In genomic region chr11:124869331-124869730, GRCh38 we compare ENCODE assay signal across 32 cellular contexts. TPM values are rescaled to one million over a fixed set of nuclear protein-coding genes. Genes with fewer than 3 reads are reported as not detected.
DNase-seq lines count a peak whose midpoint lies in the region; ATAC-seq and TF ChIP-seq lines count a peak whose summit lies in the region.
"Had no signal": no experiment of that assay in that cellular context is flagged by ENCODE, and none has a peak within 500 bp of the region (broad histone marks: within the 10 kb centered on the region; RNA-seq: fewer than 3 reads in every experiment).

No MANE protein-coding gene starts in this region.

- no peaks in the 10 kb centered on the region for H3F3A ChIP-seq in GM23338 (replicated peaks; ENCODE audit: low read depth)

- no peak overlapping the region for H3K4me3 Mint-ChIP-seq in activated CD8-positive, alpha-beta memory T cell treated with anti-CD3 and anti-CD28 coated beads, Interleukin-2, amount 10 ng/mL, durations not matched to agents 7 days and 5 days
- peak overlapping the region; percentile 54 for H3K4me3 Mint-ChIP-seq in GM23338
- peak overlapping the region; percentile 24 to 75 (median 58) for H3K4me3 Mint-ChIP-seq in naive thymus-derived CD8-positive, alpha-beta T cell
- H3K4me3 Mint-ChIP-seq: HFFc6 had no signal

- no peaks in the 10 kb centered on the region for H3K9me3 Mint-ChIP-seq in activated CD8-positive, alpha-beta memory T cell treated with anti-CD3 and anti-CD28 coated beads, Interleukin-2, amount 10 ng/mL, durations not matched to agents 7 days and 5 days (ENCODE audit: low read depth)
- no peaks in the 10 kb centered on the region; the same call in 2 of the 3 replicates for H3K9me3 Mint-ChIP-seq in GM23338
- H3K9me3 Mint-ChIP-seq in naive thymus-derived CD8-positive, alpha-beta T cell, result no peaks in the 10 kb centered on the region
- H3K9me3 Mint-ChIP-seq: HFFc6 had no signal

- no peak overlapping the region for H3K27ac Mint-ChIP-seq in activated CD8-positive, alpha-beta memory T cell treated with anti-CD3 and anti-CD28 coated beads, Interleukin-2, amount 10 ng/mL, durations not matched to agents 7 days and 5 days
- H3K27ac Mint-ChIP-seq in GM23338, result no peak overlapping the region
- H3K27ac Mint-ChIP-seq in naive thymus-derived CD8-positive, alpha-beta T cell, result peak overlapping the region in 1 of 10 donors; percentile 19
- H3K27ac Mint-ChIP-seq: HFFc6 had no signal

- H3K36me3 Mint-ChIP-seq in activated CD8-positive, alpha-beta memory T cell treated with anti-CD3 and anti-CD28 coated beads, Interleukin-2, amount 10 ng/mL, durations not matched to agents 7 days and 5 days, result no peaks in the 10 kb centered on the region
- no peaks in the 10 kb centered on the region for H3K36me3 Mint-ChIP-seq in GM23338 (ENCODE audit: low read depth)
- H3K36me3 Mint-ChIP-seq in naive thymus-derived CD8-positive, alpha-beta T cell, result no peaks in the 10 kb centered on the region

- no peaks in the 10 kb centered on the region for H3K9me2 ChIP-seq in GM23338 (ENCODE audit: insufficient read depth)

- no peak overlapping the region for H3K27ac ChIP-seq in GM23338 (ENCODE audit: low read depth)
- no peak overlapping the region for H3K27ac ChIP-seq in effector memory CD4-positive, alpha-beta T cell (ENCODE audit: insufficient read depth, low read length, poor library complexity, severe bottlenecking)
- H3K27ac ChIP-seq: spleen, thyroid gland had no signal

- CTCF ChIA-PET in activated CD8-positive, alpha-beta memory T cell treated with anti-CD3 and anti-CD28 coated beads, Interleukin-2, amount 10 ng/mL, durations not matched to agents 7 days and 5 days (lab: Charles Lee), result no interaction called here

- H2AFZ ChIP-seq in GM23338, result no peak overlapping the region

- TF ChIP-seq CTCF in GM23338 (conservative IDR thresholded peaks at IDR 0.05; ENCODE audit: low read depth in 2 of 2) (no peak), foreskin fibroblast (IDR thresholded peaks at IDR 0.05; ENCODE audit: low read depth, low read length) (no peak)

- peaks cover 85% of the 10 kb centered on the region for H3K27me3 Mint-ChIP-seq in activated CD8-positive, alpha-beta memory T cell treated with anti-CD3 and anti-CD28 coated beads, Interleukin-2, amount 10 ng/mL, durations not matched to agents 7 days and 5 days
- peaks cover 99% of the 10 kb centered on the region for H3K27me3 Mint-ChIP-seq in GM23338 (ENCODE audit: insufficient read depth, low read depth, poor library complexity)
- peaks cover 44 to 87% (median 68%) of the 10 kb centered on the region in 5 donors for H3K27me3 Mint-ChIP-seq in naive thymus-derived CD8-positive, alpha-beta T cell

- ATAC-seq in activated CD8-positive, alpha-beta memory T cell treated with anti-CD3 and anti-CD28 coated beads, Interleukin-2, amount 10 ng/mL, durations not matched to agents 7 days and 5 days, result no peak
- ATAC-seq in GM23338, result no peak
- no peak for ATAC-seq in naive thymus-derived CD8-positive, alpha-beta T cell
- ATAC-seq: Right ventricle myocardium inferior had no signal

- H3K79me2 ChIP-seq in GM23338 (replicated peaks; ENCODE audit: insufficient read depth), result no peaks in the 10 kb centered on the region

- peak; percentile 51 for DNase-seq in activated CD8-positive, alpha-beta memory T cell treated with anti-CD3 and anti-CD28 coated beads, Interleukin-2, amount 50 U/mL, for 48 hours
- no peak for DNase-seq in activated CD8-positive, alpha-beta memory T cell treated with anti-CD3 and anti-CD28 coated beads, Interleukin-2, amount 10 ng/mL, durations not matched to agents 7 days and 5 days
- DNase-seq in GM23338 (ENCODE audit: low spot score), result no peak
- DNase-seq in effector memory CD4-positive, alpha-beta T cell, result no peak
- no peak for DNase-seq in naive thymus-derived CD8-positive, alpha-beta T cell
- DNase-seq in stimulated activated CD4-positive, alpha-beta T cell treated with anti-CD3 and anti-CD28 coated beads, Interleukin-15, amount 100 ng/mL, for 24 hours, result no peak
- no peak for DNase-seq in foreskin fibroblast
- DNase-seq in NCI-H187 treated with DMSO at 0.1 percent for 48 hours (lab: John Stamatoyannopoulos, UW), result no peak
- DNase-seq: activated CD8-positive, alpha-beta memory T cell treated with anti-CD3 and anti-CD28 coated beads for 24 hours; activated gamma-delta T cell; anterior cingulate cortex; BE2C; caudate nucleus; DND-41; erythroblast; foreskin melanocyte; HFFc6; hippocampal formation; NCI-H1092; NCI-H2029; NCI-H2227 treated with DMSO at 0.1 percent for 48 hours; NCI-H748 treated with DMSO at 0.1 percent for 48 hours; spleen; stimulated activated CD4-positive, alpha-beta T cell treated with anti-CD3 and anti-CD28 coated beads, Interleukin-4, amount 100 ng/mL, for 24 hours; stimulated activated naive CD4-positive, alpha-beta T cell treated with Interleukin-2 at 50 U/mL for 16 hours had no signal

- no peaks in the 10 kb centered on the region for H3K36me3 ChIP-seq in GM23338 (ENCODE audit: insufficient read depth)
- H3K36me3 ChIP-seq in effector memory CD4-positive, alpha-beta T cell (ENCODE audit: control insufficient read depth, insufficient read depth, low read length), result no peaks in the 10 kb centered on the region
- H3K36me3 ChIP-seq: BE2C, spleen, thyroid gland had no signal

- H3K4me1 ChIP-seq in GM23338 (ENCODE audit: insufficient read depth), result peaks cover 11% of the 10 kb centered on the region; the same call in 1 of the 2 replicates
- H3K4me1 ChIP-seq in effector memory CD4-positive, alpha-beta T cell (ENCODE audit: control insufficient read depth, insufficient read depth, low read length, poor library complexity, severe bottlenecking), result peaks cover 25% of the 10 kb centered on the region
- H3K4me1 ChIP-seq: BE2C had no signal

- no peaks in the 10 kb centered on the region for H3K9me3 ChIP-seq in effector memory CD4-positive, alpha-beta T cell (ENCODE audit: control insufficient read depth, low read length)
- H3K9me3 ChIP-seq: BE2C, spleen, thyroid gland had no signal

- H3K4me1 Mint-ChIP-seq in activated CD8-positive, alpha-beta memory T cell treated with anti-CD3 and anti-CD28 coated beads, Interleukin-2, amount 10 ng/mL, durations not matched to agents 7 days and 5 days, result peaks cover 14% of the 10 kb centered on the region
- H3K4me1 Mint-ChIP-seq in GM23338, result peaks cover 28% of the 10 kb centered on the region
- H3K4me1 Mint-ChIP-seq in naive thymus-derived CD8-positive, alpha-beta T cell, result peaks cover 20 to 50% (median 39%) of the 10 kb centered on the region in 4 donors

- POLR2A ChIA-PET in naive thymus-derived CD8-positive, alpha-beta T cell (lab: Charles Lee), result interaction anchor here (0.6 kb wide), 1 partner anchor 106 kb away, joined by 3 read pairs; no protein-coding TSS in a partner anchor

- peak overlapping the region; percentile 38; the same call in 1 of the 2 replicates for H3K4me3 ChIP-seq in GM23338
- H3K4me3 ChIP-seq in effector memory CD4-positive, alpha-beta T cell (ENCODE audit: insufficient read depth, low read depth, low read length, poor library complexity, severe bottlenecking), result peak overlapping the region; percentile 29
- H3K4me3 ChIP-seq in foreskin fibroblast (ENCODE audit: low read depth in 1 of 2, low read length in 2 of 2), result no peak overlapping the region
- H3K4me3 ChIP-seq: lung, thyroid gland had no signal

- H3K4me2 ChIP-seq in GM23338, result peak overlapping the region; percentile 60; the same call in 1 of the 2 replicates

- H3K27me3 ChIP-seq in GM23338 (ENCODE audit: insufficient read depth), result peaks cover 100% of the 10 kb centered on the region
- peaks cover 55% of the 10 kb centered on the region for H3K27me3 ChIP-seq in effector memory CD4-positive, alpha-beta T cell (replicated peaks; ENCODE audit: control insufficient read depth, insufficient read depth, low read length, poor library complexity, severe bottlenecking)

- peaks cover 20% of the 10 kb centered on the region for H4K20me1 ChIP-seq in GM23338 (replicated peaks; ENCODE audit: insufficient read depth)

RNA-seq across cellular contexts. Expression of gene ROBO3, which starts 4.1 kb away (rescaled TPM):
- 10 to 100 TPM in 1 of 2 experiments, 1 to 10 TPM in 1; 5.3 to 11.1 TPM for total RNA-seq in activated CD8-positive, alpha-beta memory T cell treated with anti-CD3 and anti-CD28 coated beads, Interleukin-2, amount 10 ng/mL, durations not matched to agents 7 days and 5 days
- total RNA-seq in GM23338 (2014; rRNA removed; shearing (Covaris generic)), result 8.0 and 17.0 TPM in 2 replicates
- 21.0 and 21.4 TPM in 2 replicates for polyA plus RNA-seq in GM23338 (2016; fragmentation: Nextera tagmentation; extraction: Ambion mirVana)
- total RNA-seq in naive thymus-derived CD8-positive, alpha-beta T cell, result 10 to 100 TPM; 49.4 to 55.0 TPM
- polyA plus RNA-seq in naive thymus-derived CD8-positive, alpha-beta T cell, result 1 to 10 TPM; 5.8 to 7.0 (median 6.9) TPM

RNA-seq across cellular contexts. Expression of gene ROBO4, which starts 28.3 kb away (rescaled TPM):
- total RNA-seq in activated CD8-positive, alpha-beta memory T cell treated with anti-CD3 and anti-CD28 coated beads, Interleukin-2, amount 10 ng/mL, durations not matched to agents 7 days and 5 days, result not detected
- not detected in 2 replicates for total RNA-seq in GM23338 (2014; rRNA removed; shearing (Covaris generic))
- polyA plus RNA-seq in GM23338 (2016; fragmentation: Nextera tagmentation; extraction: Ambion mirVana), result 0.28 TPM in 1 of 2 replicates, not detected in the other
- not detected for total RNA-seq in naive thymus-derived CD8-positive, alpha-beta T cell
- polyA plus RNA-seq in naive thymus-derived CD8-positive, alpha-beta T cell, result under 1 TPM in 1 of 3 donors, not detected in 2; 0.04 TPM
- total RNA-seq: OCI-LY7 had no signal

RNA-seq across cellular contexts. Expression of gene HEPN1, which starts 49.7 kb away (rescaled TPM):
- total RNA-seq in activated CD8-positive, alpha-beta memory T cell treated with anti-CD3 and anti-CD28 coated beads, Interleukin-2, amount 10 ng/mL, durations not matched to agents 7 days and 5 days, result not detected
- not detected in 2 replicates for total RNA-seq in GM23338 (2014; rRNA removed; shearing (Covaris generic))
- not detected in 2 replicates for polyA plus RNA-seq in GM23338 (2016; fragmentation: Nextera tagmentation; extraction: Ambion mirVana)
- total RNA-seq in naive thymus-derived CD8-positive, alpha-beta T cell, result not detected
- not detected for polyA plus RNA-seq in naive thymus-derived CD8-positive, alpha-beta T cell
- total RNA-seq: A172, HFFc6, LHCN-M2, lung, OCI-LY7, Right ventricle myocardium inferior, thyroid gland had no signal
- polyA plus RNA-seq: keratinocyte, lung, spleen had no signal

Comparison
In these comparisons a context has a peak if more than half of its experiments do, and no peak if none do; other contexts are left out.
1. H3K4me3 ChIP-seq: peak in GM23338 (single experiment) and effector memory CD4-positive, alpha-beta T cell (single experiment); none in foreskin fibroblast (0 of 2).